Comparison of ENCODE assay signal across 9 cellular contexts in genomic region chr18:8610442-8610801, GRCh38. TPM values are rescaled to one million over a fixed set of nuclear protein-coding genes. Genes with fewer than 3 reads are reported as not detected.
DNase-seq lines count a peak whose midpoint lies in the region; ATAC-seq, FAIRE-seq and TF ChIP-seq lines count a peak whose summit lies in the region.
"Had no signal": no experiment of that assay in that cellular context is flagged by ENCODE, and none has a peak within 500 bp of the region (broad histone marks: within the 10 kb centered on the region; RNA-seq: fewer than 3 reads in every experiment).

No MANE protein-coding gene starts in this region.

- peaks cover 55% of the 10 kb centered on the region for H3K4me1 Mint-ChIP-seq in activated T-helper 1 cell treated with anti-CD3 and anti-CD28 coated beads, Interleukin-12 subunit alpha, Interleukin-12 subunit beta, Interleukin-2, Interleukin-4 antibody, amounts not matched to agents 30 ng/mL and 10 ng/mL and 1 ng/mL, durations not matched to agents 14 hours and 24 hours and 36 hours (ENCODE audit: low read depth)

- intact Hi-C loops in activated T-helper 1 cell treated with anti-CD3 and anti-CD28 coated beads, Interleukin-12 subunit alpha, Interleukin-12 subunit beta, Interleukin-2, Interleukin-4 antibody, amounts not matched to agents 30 ng/mL and 10 ng/mL and 1 ng/mL, durations not matched to agents 14 hours and 24 hours and 36 hours (cut with micrococcal nuclease), result loop anchor here (1.0 to 5.0 kb wide), 2 partner anchors 13 to 532 kb away; no protein-coding TSS in a partner anchor

- H3K9me2 ChIP-seq in hepatocyte (replicated peaks; ENCODE audit: insufficient read depth), result no peaks in the 10 kb centered on the region

- H3K4me3 Mint-ChIP-seq in activated T-helper 1 cell treated with anti-CD3 and anti-CD28 coated beads, Interleukin-12 subunit alpha, Interleukin-12 subunit beta, Interleukin-2, Interleukin-4 antibody, amounts not matched to agents 30 ng/mL and 10 ng/mL and 1 ng/mL, durations not matched to agents 14 hours and 24 hours and 36 hours, result peak overlapping the region; percentile 91

- H3K4me1 ChIP-seq in ACC112 (ENCODE audit: control insufficient read depth, insufficient read depth, low read length, unreplicated experiment) (peaks cover 42% of the 10 kb centered on the region), hepatocyte (ENCODE audit: insufficient read depth) (peaks cover 39% of the 10 kb centered on the region), smooth muscle cell (ENCODE audit: low read depth) (peaks cover 10% of the 10 kb centered on the region)

- H3K36me3 ChIP-seq in ACC112 (ENCODE audit: insufficient read depth, low read length) (peaks cover 7% of the 10 kb centered on the region; the same call in 1 of the 2 replicates), H7 (replicated peaks; ENCODE audit: control insufficient read depth, insufficient read depth, low read length) (peaks cover 2% of the 10 kb centered on the region), hepatocyte (replicated peaks; ENCODE audit: insufficient read depth, low read depth) (no peaks in the 10 kb centered on the region), smooth muscle cell (ENCODE audit: low read depth) (no peaks in the 10 kb centered on the region)

- ATAC-seq in GM19463 (IDR thresholded peaks at IDR 0.05; ENCODE audit: unreplicated experiment), result no peak

- H2AFZ ChIP-seq in ACC112 (ENCODE audit: low read length, unreplicated experiment), result no peak overlapping the region
- peak overlapping the region; percentile 63 for H2AFZ ChIP-seq in hepatocyte
- no peak overlapping the region for H2AFZ ChIP-seq in smooth muscle cell (ENCODE audit: low read depth)

- no peaks in the 10 kb centered on the region for H3K9me3 Mint-ChIP-seq in activated T-helper 1 cell treated with anti-CD3 and anti-CD28 coated beads, Interleukin-12 subunit alpha, Interleukin-12 subunit beta, Interleukin-2, Interleukin-4 antibody, amounts not matched to agents 30 ng/mL and 10 ng/mL and 1 ng/mL, durations not matched to agents 14 hours and 24 hours and 36 hours

- TF ChIP-seq CTCF in hepatocyte (IDR thresholded peaks at IDR 0.05; ENCODE audit: poor library complexity), result no peak
- no peak for TF ChIP-seq CTCF in smooth muscle cell (IDR thresholded peaks at IDR 0.05; ENCODE audit: borderline replicate concordance, insufficient read depth, poor library complexity, severe bottlenecking)

- 2% methylated on average over 11 of the region's 11 CpGs for WGBS in hepatocyte (ENCODE audit: low lambda C conversion rate, missing lambda C conversion rate)
- 3% methylated on average over 11 of the region's 11 CpGs for WGBS in smooth muscle cell (ENCODE audit: low lambda C conversion rate)

- H3F3A ChIP-seq in smooth muscle cell (ENCODE audit: low read depth), result peaks cover 7% of the 10 kb centered on the region

- H3K36me3 Mint-ChIP-seq in activated T-helper 1 cell treated with anti-CD3 and anti-CD28 coated beads, Interleukin-12 subunit alpha, Interleukin-12 subunit beta, Interleukin-2, Interleukin-4 antibody, amounts not matched to agents 30 ng/mL and 10 ng/mL and 1 ng/mL, durations not matched to agents 14 hours and 24 hours and 36 hours (ENCODE audit: low read depth), result peaks cover 22% of the 10 kb centered on the region

- H4K20me1 ChIP-seq in hepatocyte (ENCODE audit: insufficient read depth, poor library complexity, severe bottlenecking), result peaks cover 50% of the 10 kb centered on the region
- peaks cover 55% of the 10 kb centered on the region for H4K20me1 ChIP-seq in smooth muscle cell (ENCODE audit: low read depth)

- H3K27ac Mint-ChIP-seq in activated T-helper 1 cell treated with anti-CD3 and anti-CD28 coated beads, Interleukin-12 subunit alpha, Interleukin-12 subunit beta, Interleukin-2, Interleukin-4 antibody, amounts not matched to agents 30 ng/mL and 10 ng/mL and 1 ng/mL, durations not matched to agents 14 hours and 24 hours and 36 hours, result peak overlapping the region; percentile 82

- H3K27me3 Mint-ChIP-seq in activated T-helper 1 cell treated with anti-CD3 and anti-CD28 coated beads, Interleukin-12 subunit alpha, Interleukin-12 subunit beta, Interleukin-2, Interleukin-4 antibody, amounts not matched to agents 30 ng/mL and 10 ng/mL and 1 ng/mL, durations not matched to agents 14 hours and 24 hours and 36 hours (ENCODE audit: insufficient read depth), result peaks cover 10% of the 10 kb centered on the region

- no peak for FAIRE-seq in RCC 7860 (lab: Jason Lieb, UNC)
- FAIRE-seq: islet of Langerhans had no signal

- H3K27ac ChIP-seq in ACC112 (ENCODE audit: low read depth, low read length), result peak overlapping the region; percentile 48
- peak overlapping the region; percentile 51 for H3K27ac ChIP-seq in hepatocyte
- H3K27ac ChIP-seq in smooth muscle cell (ENCODE audit: low read depth), result no peak overlapping the region

- H3K9me3 ChIP-seq in hepatocyte (ENCODE audit: low read depth) (no peaks in the 10 kb centered on the region), smooth muscle cell (replicated peaks; ENCODE audit: low read depth) (no peaks in the 10 kb centered on the region)

- H3K9ac ChIP-seq in smooth muscle cell (ENCODE audit: low read depth), result peak overlapping the region; percentile 84

- H3K27me3 ChIP-seq in ACC112 (ENCODE audit: insufficient read depth, low read length) (no peaks in the 10 kb centered on the region), H7 (ENCODE audit: control insufficient read depth, insufficient read depth, low read length) (peaks cover 4% of the 10 kb centered on the region), hepatocyte (no peaks in the 10 kb centered on the region), smooth muscle cell (ENCODE audit: low read depth) (no peaks in the 10 kb centered on the region)

- peak overlapping the region; percentile 98 for H3K4me2 ChIP-seq in hepatocyte
- H3K4me2 ChIP-seq in smooth muscle cell, result peak overlapping the region; percentile 98

- H3K4me3 ChIP-seq in ACC112 (ENCODE audit: low read depth, low read length) (peak overlapping the region; percentile 82), H7 (ENCODE audit: insufficient read depth, low read depth, low read length) (peak overlapping the region; percentile 93), hepatocyte (peak overlapping the region; percentile 86), smooth muscle cell (peak overlapping the region; percentile 75)

- DNase-seq in H7 (no peak), hepatocyte (ENCODE audit: low spot score) (peak; percentile 30), smooth muscle cell (lab: John Stamatoyannopoulos, UW; ENCODE audit: unreplicated experiment) (no peak), RCC 7860 (ENCODE audit: low spot score) (no peak), middle frontal gyrus (ENCODE audit: extremely low spot score, low spot score) (no peak)
- DNase-seq in activated T-helper 1 cell treated with anti-CD3 and anti-CD28 coated beads, Interleukin-12 subunit alpha, Interleukin-12 subunit beta, Interleukin-2, Interleukin-4 antibody, amounts not matched to agents 30 ng/mL and 10 ng/mL and 1 ng/mL, durations not matched to agents 14 hours and 24 hours and 36 hours (ENCODE audit: low spot score), result no peak

- H3K79me2 ChIP-seq in ACC112 (ENCODE audit: control insufficient read depth, insufficient read depth, low read length, unreplicated experiment) (peaks cover 56% of the 10 kb centered on the region), hepatocyte (peaks cover 58% of the 10 kb centered on the region), smooth muscle cell (ENCODE audit: low read depth) (peaks cover 56% of the 10 kb centered on the region)

RNA-seq across cellular contexts. Expression of gene RAB12, which starts 1.2 kb away (rescaled TPM):
- 24.0 and 30.4 TPM in 2 replicates for total RNA-seq in H7 (2014; rRNA removed; shearing (Covaris generic))
- 18.9 and 19.2 TPM in 2 replicates for total RNA-seq in activated T-helper 1 cell treated with anti-CD3 and anti-CD28 coated beads, Interleukin-12 subunit alpha, Interleukin-12 subunit beta, Interleukin-2, Interleukin-4 antibody, amounts not matched to agents 30 ng/mL and 10 ng/mL and 1 ng/mL, durations not matched to agents 14 hours and 24 hours and 36 hours
- total RNA-seq in hepatocyte, result 28.6 and 33.2 TPM in 2 replicates
- polyA plus RNA-seq in hepatocyte, result 4.0 and 4.7 TPM in 2 replicates
- total RNA-seq in smooth muscle cell, result 53.8 and 60.6 TPM in 2 replicates
- 5.0 and 8.3 TPM in 2 replicates for polyA plus RNA-seq in smooth muscle cell
